In genomic region chr9:4679268-4680177, GRCh38 we compare ENCODE assay signal across 1 cellular context.
TF ChIP-seq lines count a peak whose summit lies in the region.

CDC37L1 (plus strand) TSS chr9:4679569; CDS start chr9:4679768, 199 bp downstream.

TF ChIP-seq in HepG2, 621 proteins besides CTCF, POLR2A, EP300 and RAD21 (continued from another document and continues in another):
- peak; percentile 76; the same call in 1 of the 2 replicates for TF ChIP-seq ZHX2 (IDR thresholded peaks at IDR 0.05; ENCODE audit: low read depth)
- peak; percentile 54; the same call in 1 of the 2 replicates for TF ChIP-seq ZHX2 (CRISPR knock-in tag; IDR thresholded peaks at IDR 0.05; ENCODE audit: borderline replicate concordance)
- peak; percentile 46 for TF ChIP-seq NCOA2 (CRISPR knock-in tag; IDR thresholded peaks at IDR 0.05)
- no peak for TF ChIP-seq HNRNPUL1 (IDR thresholded peaks at IDR 0.05; ENCODE audit: low read depth, low read length)
- no peak for TF ChIP-seq NFE2L2 (IDR thresholded peaks at IDR 0.05; ENCODE audit: low read length)
- no peak for TF ChIP-seq ZNF281 (CRISPR knock-in tag; IDR thresholded peaks at IDR 0.05; ENCODE audit: borderline replicate concordance)
- TF ChIP-seq, protein P1, sequence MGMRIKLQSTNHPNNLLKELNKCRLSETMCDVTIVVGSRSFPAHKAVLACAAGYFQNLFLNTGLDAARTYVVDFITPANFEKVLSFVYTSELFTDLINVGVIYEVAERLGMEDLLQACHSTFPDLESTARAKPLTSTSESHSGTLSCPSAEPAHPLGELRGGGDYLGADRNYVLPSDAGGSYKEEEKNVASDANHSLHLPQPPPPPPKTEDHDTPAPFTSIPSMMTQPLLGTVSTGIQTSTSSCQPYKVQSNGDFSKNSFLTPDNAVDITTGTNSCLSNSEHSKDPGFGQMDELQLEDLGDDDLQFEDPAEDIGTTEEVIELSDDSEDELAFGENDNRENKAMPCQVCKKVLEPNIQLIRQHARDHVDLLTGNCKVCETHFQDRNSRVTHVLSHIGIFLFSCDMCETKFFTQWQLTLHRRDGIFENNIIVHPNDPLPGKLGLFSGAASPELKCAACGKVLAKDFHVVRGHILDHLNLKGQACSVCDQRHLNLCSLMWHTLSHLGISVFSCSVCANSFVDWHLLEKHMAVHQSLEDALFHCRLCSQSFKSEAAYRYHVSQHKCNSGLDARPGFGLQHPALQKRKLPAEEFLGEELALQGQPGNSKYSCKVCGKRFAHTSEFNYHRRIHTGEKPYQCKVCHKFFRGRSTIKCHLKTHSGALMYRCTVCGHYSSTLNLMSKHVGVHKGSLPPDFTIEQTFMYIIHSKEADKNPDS (CRISPR knock-in tag; IDR thresholded peaks at IDR 0.05): no peak
- no peak for TF ChIP-seq ZNF460 (CRISPR knock-in tag; IDR thresholded peaks at IDR 0.05; ENCODE audit: borderline replicate concordance)
- TF ChIP-seq, protein P2, sequence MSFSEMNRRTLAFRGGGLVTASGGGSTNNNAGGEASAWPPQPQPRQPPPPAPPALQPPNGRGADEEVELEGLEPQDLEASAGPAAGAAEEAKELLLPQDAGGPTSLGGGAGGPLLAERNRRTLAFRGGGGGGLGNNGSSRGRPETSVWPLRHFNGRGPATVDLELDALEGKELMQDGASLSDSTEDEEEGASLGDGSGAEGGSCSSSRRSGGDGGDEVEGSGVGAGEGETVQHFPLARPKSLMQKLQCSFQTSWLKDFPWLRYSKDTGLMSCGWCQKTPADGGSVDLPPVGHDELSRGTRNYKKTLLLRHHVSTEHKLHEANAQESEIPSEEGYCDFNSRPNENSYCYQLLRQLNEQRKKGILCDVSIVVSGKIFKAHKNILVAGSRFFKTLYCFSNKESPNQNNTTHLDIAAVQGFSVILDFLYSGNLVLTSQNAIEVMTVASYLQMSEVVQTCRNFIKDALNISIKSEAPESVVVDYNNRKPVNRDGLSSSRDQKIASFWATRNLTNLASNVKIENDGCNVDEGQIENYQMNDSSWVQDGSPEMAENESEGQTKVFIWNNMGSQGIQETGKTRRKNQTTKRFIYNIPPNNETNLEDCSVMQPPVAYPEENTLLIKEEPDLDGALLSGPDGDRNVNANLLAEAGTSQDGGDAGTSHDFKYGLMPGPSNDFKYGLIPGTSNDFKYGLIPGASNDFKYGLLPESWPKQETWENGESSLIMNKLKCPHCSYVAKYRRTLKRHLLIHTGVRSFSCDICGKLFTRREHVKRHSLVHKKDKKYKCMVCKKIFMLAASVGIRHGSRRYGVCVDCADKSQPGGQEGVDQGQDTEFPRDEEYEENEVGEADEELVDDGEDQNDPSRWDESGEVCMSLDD (CRISPR knock-in tag; IDR thresholded peaks at IDR 0.05; ENCODE audit: borderline replicate concordance): peak; percentile 61; the same call in 1 of the 2 replicates
- peak; percentile 35; the same call in 1 of the 2 replicates for TF ChIP-seq ZSCAN20 (CRISPR knock-in tag; IDR thresholded peaks at IDR 0.05; ENCODE audit: borderline replicate concordance)
- 0 out of 2 replicates have a peak, but pooled peaks have one; percentile 28 for TF ChIP-seq ZFP62 (CRISPR knock-in tag; IDR thresholded peaks at IDR 0.05)
- no peak for TF ChIP-seq MATR3 (CRISPR knock-in tag; IDR thresholded peaks at IDR 0.05)
- peak; percentile 71; the same call in 1 of the 2 replicates for TF ChIP-seq FOXJ3 (CRISPR knock-in tag; IDR thresholded peaks at IDR 0.05; ENCODE audit: borderline replicate concordance)
- TF ChIP-seq TEAD2 (CRISPR knock-in tag; IDR thresholded peaks at IDR 0.05): 0 out of 2 replicates have a peak, but pooled peaks have one; percentile 54
- peak; percentile 39; the same call in 1 of the 2 replicates for TF ChIP-seq MIER2 (CRISPR knock-in tag; IDR thresholded peaks at IDR 0.05)
- no peak for TF ChIP-seq ZNF367 (CRISPR knock-in tag; IDR thresholded peaks at IDR 0.05; ENCODE audit: borderline replicate concordance)
- peak; percentile 92 for TF ChIP-seq ZFP36L1 (CRISPR knock-in tag; IDR thresholded peaks at IDR 0.05)
- peak; percentile 85 for TF ChIP-seq ZBTB43 (CRISPR knock-in tag; conservative IDR thresholded peaks at IDR 0.05)
- no peak; the same call in 1 of the 2 replicates for TF ChIP-seq ZFP1 (CRISPR knock-in tag; IDR thresholded peaks at IDR 0.05)
- TF ChIP-seq MAFF (IDR thresholded peaks at IDR 0.05; ENCODE audit: low read depth, low read length): no peak
- peak; percentile 94 for TF ChIP-seq ZNF33B (CRISPR knock-in tag; IDR thresholded peaks at IDR 0.05)
- TF ChIP-seq ZNF30 (CRISPR knock-in tag; IDR thresholded peaks at IDR 0.05): no peak; the same call in 1 of the 2 replicates
- no peak for TF ChIP-seq MBNL3 (CRISPR knock-in tag; conservative IDR thresholded peaks at IDR 0.05)
- TF ChIP-seq SMYD3 (CRISPR knock-in tag; IDR thresholded peaks at IDR 0.05): peak; percentile 53; the same call in 1 of the 2 replicates
- peak; percentile 91; the same call in 1 of the 2 replicates for TF ChIP-seq RFXANK (CRISPR knock-in tag; IDR thresholded peaks at IDR 0.05)
- TF ChIP-seq RFX3 (CRISPR knock-in tag; IDR thresholded peaks at IDR 0.05): no peak; the same call in 1 of the 2 replicates
- TF ChIP-seq ZNF331 (CRISPR knock-in tag; IDR thresholded peaks at IDR 0.05): peak; percentile 73; the same call in 1 of the 2 replicates
- peak; percentile 24; the same call in 1 of the 2 replicates for TF ChIP-seq RARA (CRISPR knock-in tag; IDR thresholded peaks at IDR 0.05)
- no peak for TF ChIP-seq ARNTL (CRISPR knock-in tag; IDR thresholded peaks at IDR 0.05)
- no peak for TF ChIP-seq ZNF121 (CRISPR knock-in tag; IDR thresholded peaks at IDR 0.05)
- TF ChIP-seq KAT7 (CRISPR knock-in tag; IDR thresholded peaks at IDR 0.05; ENCODE audit: borderline replicate concordance): peak; percentile 90; the same call in 1 of the 2 replicates
- TF ChIP-seq, protein P3, sequence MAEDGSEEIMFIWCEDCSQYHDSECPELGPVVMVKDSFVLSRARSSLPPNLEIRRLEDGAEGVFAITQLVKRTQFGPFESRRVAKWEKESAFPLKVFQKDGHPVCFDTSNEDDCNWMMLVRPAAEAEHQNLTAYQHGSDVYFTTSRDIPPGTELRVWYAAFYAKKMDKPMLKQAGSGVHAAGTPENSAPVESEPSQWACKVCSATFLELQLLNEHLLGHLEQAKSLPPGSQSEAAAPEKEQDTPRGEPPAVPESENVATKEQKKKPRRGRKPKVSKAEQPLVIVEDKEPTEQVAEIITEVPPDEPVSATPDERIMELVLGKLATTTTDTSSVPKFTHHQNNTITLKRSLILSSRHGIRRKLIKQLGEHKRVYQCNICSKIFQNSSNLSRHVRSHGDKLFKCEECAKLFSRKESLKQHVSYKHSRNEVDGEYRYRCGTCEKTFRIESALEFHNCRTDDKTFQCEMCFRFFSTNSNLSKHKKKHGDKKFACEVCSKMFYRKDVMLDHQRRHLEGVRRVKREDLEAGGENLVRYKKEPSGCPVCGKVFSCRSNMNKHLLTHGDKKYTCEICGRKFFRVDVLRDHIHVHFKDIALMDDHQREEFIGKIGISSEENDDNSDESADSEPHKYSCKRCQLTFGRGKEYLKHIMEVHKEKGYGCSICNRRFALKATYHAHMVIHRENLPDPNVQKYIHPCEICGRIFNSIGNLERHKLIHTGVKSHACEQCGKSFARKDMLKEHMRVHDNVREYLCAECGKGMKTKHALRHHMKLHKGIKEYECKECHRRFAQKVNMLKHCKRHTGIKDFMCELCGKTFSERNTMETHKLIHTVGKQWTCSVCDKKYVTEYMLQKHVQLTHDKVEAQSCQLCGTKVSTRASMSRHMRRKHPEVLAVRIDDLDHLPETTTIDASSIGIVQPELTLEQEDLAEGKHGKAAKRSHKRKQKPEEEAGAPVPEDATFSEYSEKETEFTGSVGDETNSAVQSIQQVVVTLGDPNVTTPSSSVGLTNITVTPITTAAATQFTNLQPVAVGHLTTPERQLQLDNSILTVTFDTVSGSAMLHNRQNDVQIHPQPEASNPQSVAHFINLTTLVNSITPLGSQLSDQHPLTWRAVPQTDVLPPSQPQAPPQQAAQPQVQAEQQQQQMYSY (CRISPR knock-in tag; IDR thresholded peaks at IDR 0.05): peak; percentile 43; the same call in 1 of the 2 replicates
- no peak for TF ChIP-seq MBD4 (IDR thresholded peaks at IDR 0.05; ENCODE audit: borderline replicate concordance, low read length)
- TF ChIP-seq, protein P4, sequence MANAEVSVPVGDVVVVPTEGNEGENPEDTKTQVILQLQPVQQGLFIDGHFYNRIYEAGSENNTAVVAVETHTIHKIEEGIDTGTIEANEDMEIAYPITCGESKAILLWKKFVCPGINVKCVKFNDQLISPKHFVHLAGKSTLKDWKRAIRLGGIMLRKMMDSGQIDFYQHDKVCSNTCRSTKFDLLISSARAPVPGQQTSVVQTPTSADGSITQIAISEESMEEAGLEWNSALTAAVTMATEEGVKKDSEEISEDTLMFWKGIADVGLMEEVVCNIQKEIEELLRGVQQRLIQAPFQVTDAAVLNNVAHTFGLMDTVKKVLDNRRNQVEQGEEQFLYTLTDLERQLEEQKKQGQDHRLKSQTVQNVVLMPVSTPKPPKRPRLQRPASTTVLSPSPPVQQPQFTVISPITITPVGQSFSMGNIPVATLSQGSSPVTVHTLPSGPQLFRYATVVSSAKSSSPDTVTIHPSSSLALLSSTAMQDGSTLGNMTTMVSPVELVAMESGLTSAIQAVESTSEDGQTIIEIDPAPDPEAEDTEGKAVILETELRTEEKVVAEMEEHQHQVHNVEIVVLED (CRISPR knock-in tag; IDR thresholded peaks at IDR 0.05; ENCODE audit: borderline replicate concordance): peak; percentile 93
- TF ChIP-seq SRY (CRISPR knock-in tag; IDR thresholded peaks at IDR 0.05): peak; percentile 70
- no peak for TF ChIP-seq ZNF75D (CRISPR knock-in tag; IDR thresholded peaks at IDR 0.05; ENCODE audit: borderline replicate concordance)
- TF ChIP-seq POGZ (CRISPR knock-in tag; IDR thresholded peaks at IDR 0.05): peak; percentile 82; the same call in 1 of the 2 replicates
